1 cellular context compared by ENCODE assay signal in genomic region chr3:94349310-94349848, GRCh38.
TF ChIP-seq lines count a peak whose summit lies in the region.

No MANE protein-coding gene starts in this region.

TF ChIP-seq in H1, 55 proteins besides CTCF, POLR2A, EP300 and RAD21 (continued from another document):
- TF ChIP-seq GTF2F1 (IDR thresholded peaks at IDR 0.05; ENCODE audit: borderline replicate concordance, low read depth, low read length) (no peak), TBP (IDR thresholded peaks at IDR 0.05; ENCODE audit: low read depth, low read length) (no peak), SP2 (IDR thresholded peaks at IDR 0.05; ENCODE audit: low read length) (no peak), POLR2AphosphoS5 (IDR thresholded peaks at IDR 0.05; ENCODE audit: low read depth, low read length) (no peak), CEBPB (IDR thresholded peaks at IDR 0.05; ENCODE audit: low read depth, low read length) (no peak), HDAC6 (IDR thresholded peaks at IDR 0.05; ENCODE audit: low read depth, low read length) (no peak), ATF2 (IDR thresholded peaks at IDR 0.05; ENCODE audit: low read length) (no peak), JUND (IDR thresholded peaks at IDR 0.05; ENCODE audit: low read length) (no peak), RFX5 (IDR thresholded peaks at IDR 0.05; ENCODE audit: borderline replicate concordance, low read depth, low read length) (no peak), CTBP2 (IDR thresholded peaks at IDR 0.05; ENCODE audit: borderline replicate concordance, insufficient read depth, insufficient read length, low read length) (no peak), BCL11A (IDR thresholded peaks at IDR 0.05; ENCODE audit: low read depth in 2 of 2, low read length in 2 of 2) (no peak)
